In genomic region chr17:7572588-7573323, GRCh38 we compare ENCODE assay signal across 1 cellular context.
TF ChIP-seq lines count a peak whose summit lies in the region.

No MANE protein-coding gene starts in this region.

TF ChIP-seq in HepG2, 621 proteins besides CTCF, POLR2A, EP300 and RAD21 (continued from another document and continues in another):
- TF ChIP-seq ZNF776 (CRISPR knock-in tag; IDR thresholded peaks at IDR 0.05) (peak; percentile 61; the same call in 1 of the 2 replicates), ZNF605 (CRISPR knock-in tag; IDR thresholded peaks at IDR 0.05) (peak; percentile 93), MED13 (CRISPR knock-in tag; IDR thresholded peaks at IDR 0.05) (peak; percentile 60; the same call in 1 of the 2 replicates), ELF3 (CRISPR knock-in tag; IDR thresholded peaks at IDR 0.05) (no peak; the same call in 1 of the 2 replicates), E2F5 (CRISPR knock-in tag; conservative IDR thresholded peaks at IDR 0.05) (peak; percentile 74; the same call in 1 of the 2 replicates), YEATS2 (CRISPR knock-in tag; IDR thresholded peaks at IDR 0.05; ENCODE audit: borderline replicate concordance) (no peak; the same call in 1 of the 2 replicates), ZNF432 (CRISPR knock-in tag; IDR thresholded peaks at IDR 0.05; ENCODE audit: borderline replicate concordance) (no peak), HOXA3 (CRISPR knock-in tag; IDR thresholded peaks at IDR 0.05) (no peak), ZNF615 (CRISPR knock-in tag; IDR thresholded peaks at IDR 0.05; ENCODE audit: borderline replicate concordance) (peak; percentile 94; the same call in 1 of the 2 replicates), RFX5 (IDR thresholded peaks at IDR 0.05; ENCODE audit: low read depth, low read length) (0 out of 2 replicates have a peak, but pooled peaks have one; percentile 55), ZFAT (CRISPR knock-in tag; conservative IDR thresholded peaks at IDR 0.05) (no peak), ZNF446 (CRISPR knock-in tag; IDR thresholded peaks at IDR 0.05) (peak; percentile 56; the same call in 1 of the 2 replicates), PAX8 (CRISPR knock-in tag; IDR thresholded peaks at IDR 0.05; ENCODE audit: borderline replicate concordance) (peak; percentile 87; the same call in 1 of the 2 replicates), MBNL3 (CRISPR knock-in tag; conservative IDR thresholded peaks at IDR 0.05) (peak; percentile 80; the same call in 1 of the 2 replicates), ZNF564 (CRISPR knock-in tag; IDR thresholded peaks at IDR 0.05) (no peak; the same call in 1 of the 2 replicates), ZNF282 (IDR thresholded peaks at IDR 0.05; ENCODE audit: partially characterized antibody) (no peak), SP5 (CRISPR knock-in tag; IDR thresholded peaks at IDR 0.05; ENCODE audit: borderline replicate concordance, low read depth) (peak; percentile 66; the same call in 1 of the 2 replicates), MTF2 (CRISPR knock-in tag; IDR thresholded peaks at IDR 0.05; ENCODE audit: borderline replicate concordance) (no peak), ZMYM4 (CRISPR knock-in tag; IDR thresholded peaks at IDR 0.05) (peak; percentile 49; the same call in 1 of the 2 replicates), GTF2F1 (IDR thresholded peaks at IDR 0.05; ENCODE audit: low read length) (peak; percentile 92), ZNF652 (CRISPR knock-in tag; IDR thresholded peaks at IDR 0.05; ENCODE audit: borderline replicate concordance, low read depth) (peak; percentile 11; the same call in 1 of the 2 replicates), PBX2 (CRISPR knock-in tag; IDR thresholded peaks at IDR 0.05) (peak; percentile 99), FOXM1 (CRISPR knock-in tag; IDR thresholded peaks at IDR 0.05) (0 out of 2 replicates have a peak, but pooled peaks have one; percentile 32), TCF12 (IDR thresholded peaks at IDR 0.05) (no peak), TCF12 (CRISPR knock-in tag; IDR thresholded peaks at IDR 0.05) (peak; percentile 84), SUZ12 (IDR thresholded peaks at IDR 0.05; ENCODE audit: low read depth, low read length) (no peak), RFXAP (CRISPR knock-in tag; IDR thresholded peaks at IDR 0.05; ENCODE audit: borderline replicate concordance) (peak; percentile 92; the same call in 1 of the 2 replicates), PITX1 (CRISPR knock-in tag; IDR thresholded peaks at IDR 0.05) (0 out of 2 replicates have a peak, but pooled peaks have one; percentile 19), MBD4 (IDR thresholded peaks at IDR 0.05; ENCODE audit: borderline replicate concordance, low read length) (no peak), SOX6 (IDR thresholded peaks at IDR 0.05) (no peak), SOX6 (CRISPR knock-in tag; IDR thresholded peaks at IDR 0.05) (peak; percentile 69; the same call in 1 of the 2 replicates), NFIC (IDR thresholded peaks at IDR 0.05; ENCODE audit: low read length) (0 out of 2 replicates have a peak, but pooled peaks have one; percentile 24), CENPX (CRISPR knock-in tag; IDR thresholded peaks at IDR 0.05) (no peak), ZNF292 (CRISPR knock-in tag; IDR thresholded peaks at IDR 0.05; ENCODE audit: borderline replicate concordance, low read depth) (no peak), HCFC1 (IDR thresholded peaks at IDR 0.05; ENCODE audit: low read depth, low read length) (peak; percentile 5; the same call in 1 of the 2 replicates), FOXA3 (CRISPR knock-in tag; IDR thresholded peaks at IDR 0.05) (0 out of 2 replicates have a peak, but pooled peaks have one; percentile 41), ZNF674 (CRISPR knock-in tag; IDR thresholded peaks at IDR 0.05; ENCODE audit: low read depth) (0 out of 2 replicates have a peak, but pooled peaks have one; percentile 65), ZNF747 (CRISPR knock-in tag; IDR thresholded peaks at IDR 0.05; ENCODE audit: borderline replicate concordance) (peak; percentile 97), NFIB (CRISPR knock-in tag; IDR thresholded peaks at IDR 0.05; ENCODE audit: borderline replicate concordance) (no peak), ZNF101 (CRISPR knock-in tag; IDR thresholded peaks at IDR 0.05; ENCODE audit: borderline replicate concordance, low read depth) (0 out of 2 replicates have a peak, but pooled peaks have one; percentile 64), KDM5B (CRISPR knock-in tag; IDR thresholded peaks at IDR 0.05; ENCODE audit: borderline replicate concordance) (peak; percentile 36; the same call in 1 of the 2 replicates), KDM6A (CRISPR knock-in tag; IDR thresholded peaks at IDR 0.05; ENCODE audit: low read depth) (no peak), RXRA (CRISPR knock-in tag; IDR thresholded peaks at IDR 0.05) (peak; percentile 33; the same call in 1 of the 2 replicates), RERE (CRISPR knock-in tag; IDR thresholded peaks at IDR 0.05; ENCODE audit: low read depth) (no peak), HDAC2 (CRISPR knock-in tag; IDR thresholded peaks at IDR 0.05) (0 out of 2 replicates have a peak, but pooled peaks have one; percentile 4), ZNF607 (CRISPR knock-in tag; IDR thresholded peaks at IDR 0.05; ENCODE audit: borderline replicate concordance) (peak; percentile 65; the same call in 1 of the 2 replicates), ZBTB43 (CRISPR knock-in tag; conservative IDR thresholded peaks at IDR 0.05) (peak; percentile 14; the same call in 1 of the 2 replicates)
- TF ChIP-seq, protein P1, sequence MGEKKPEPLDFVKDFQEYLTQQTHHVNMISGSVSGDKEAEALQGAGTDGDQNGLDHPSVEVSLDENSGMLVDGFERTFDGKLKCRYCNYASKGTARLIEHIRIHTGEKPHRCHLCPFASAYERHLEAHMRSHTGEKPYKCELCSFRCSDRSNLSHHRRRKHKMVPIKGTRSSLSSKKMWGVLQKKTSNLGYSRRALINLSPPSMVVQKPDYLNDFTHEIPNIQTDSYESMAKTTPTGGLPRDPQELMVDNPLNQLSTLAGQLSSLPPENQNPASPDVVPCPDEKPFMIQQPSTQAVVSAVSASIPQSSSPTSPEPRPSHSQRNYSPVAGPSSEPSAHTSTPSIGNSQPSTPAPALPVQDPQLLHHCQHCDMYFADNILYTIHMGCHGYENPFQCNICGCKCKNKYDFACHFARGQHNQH (CRISPR knock-in tag; IDR thresholded peaks at IDR 0.05): peak; percentile 14; the same call in 1 of the 2 replicates
- TF ChIP-seq, protein P2, sequence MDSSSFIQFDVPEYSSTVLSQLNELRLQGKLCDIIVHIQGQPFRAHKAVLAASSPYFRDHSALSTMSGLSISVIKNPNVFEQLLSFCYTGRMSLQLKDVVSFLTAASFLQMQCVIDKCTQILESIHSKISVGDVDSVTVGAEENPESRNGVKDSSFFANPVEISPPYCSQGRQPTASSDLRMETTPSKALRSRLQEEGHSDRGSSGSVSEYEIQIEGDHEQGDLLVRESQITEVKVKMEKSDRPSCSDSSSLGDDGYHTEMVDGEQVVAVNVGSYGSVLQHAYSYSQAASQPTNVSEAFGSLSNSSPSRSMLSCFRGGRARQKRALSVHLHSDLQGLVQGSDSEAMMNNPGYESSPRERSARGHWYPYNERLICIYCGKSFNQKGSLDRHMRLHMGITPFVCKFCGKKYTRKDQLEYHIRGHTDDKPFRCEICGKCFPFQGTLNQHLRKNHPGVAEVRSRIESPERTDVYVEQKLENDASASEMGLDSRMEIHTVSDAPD (CRISPR knock-in tag; IDR thresholded peaks at IDR 0.05): no peak
- TF ChIP-seq, protein P3, sequence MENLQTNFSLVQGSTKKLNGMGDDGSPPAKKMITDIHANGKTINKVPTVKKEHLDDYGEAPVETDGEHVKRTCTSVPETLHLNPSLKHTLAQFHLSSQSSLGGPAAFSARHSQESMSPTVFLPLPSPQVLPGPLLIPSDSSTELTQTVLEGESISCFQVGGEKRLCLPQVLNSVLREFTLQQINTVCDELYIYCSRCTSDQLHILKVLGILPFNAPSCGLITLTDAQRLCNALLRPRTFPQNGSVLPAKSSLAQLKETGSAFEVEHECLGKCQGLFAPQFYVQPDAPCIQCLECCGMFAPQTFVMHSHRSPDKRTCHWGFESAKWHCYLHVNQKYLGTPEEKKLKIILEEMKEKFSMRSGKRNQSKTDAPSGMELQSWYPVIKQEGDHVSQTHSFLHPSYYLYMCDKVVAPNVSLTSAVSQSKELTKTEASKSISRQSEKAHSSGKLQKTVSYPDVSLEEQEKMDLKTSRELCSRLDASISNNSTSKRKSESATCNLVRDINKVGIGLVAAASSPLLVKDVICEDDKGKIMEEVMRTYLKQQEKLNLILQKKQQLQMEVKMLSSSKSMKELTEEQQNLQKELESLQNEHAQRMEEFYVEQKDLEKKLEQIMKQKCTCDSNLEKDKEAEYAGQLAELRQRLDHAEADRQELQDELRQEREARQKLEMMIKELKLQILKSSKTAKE (CRISPR knock-in tag; IDR thresholded peaks at IDR 0.05; ENCODE audit: borderline replicate concordance): peak; percentile 55
- TF ChIP-seq, protein P4, sequence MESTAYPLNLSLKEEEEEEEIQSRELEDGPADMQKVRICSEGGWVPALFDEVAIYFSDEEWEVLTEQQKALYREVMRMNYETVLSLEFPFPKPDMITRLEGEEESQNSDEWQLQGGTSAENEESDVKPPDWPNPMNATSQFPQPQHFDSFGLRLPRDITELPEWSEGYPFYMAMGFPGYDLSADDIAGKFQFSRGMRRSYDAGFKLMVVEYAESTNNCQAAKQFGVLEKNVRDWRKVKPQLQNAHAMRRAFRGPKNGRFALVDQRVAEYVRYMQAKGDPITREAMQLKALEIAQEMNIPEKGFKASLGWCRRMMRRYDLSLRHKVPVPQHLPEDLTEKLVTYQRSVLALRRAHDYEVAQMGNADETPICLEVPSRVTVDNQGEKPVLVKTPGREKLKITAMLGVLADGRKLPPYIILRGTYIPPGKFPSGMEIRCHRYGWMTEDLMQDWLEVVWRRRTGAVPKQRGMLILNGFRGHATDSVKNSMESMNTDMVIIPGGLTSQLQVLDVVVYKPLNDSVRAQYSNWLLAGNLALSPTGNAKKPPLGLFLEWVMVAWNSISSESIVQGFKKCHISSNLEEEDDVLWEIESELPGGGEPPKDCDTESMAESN (CRISPR knock-in tag; conservative IDR thresholded peaks at IDR 0.05): no peak
- TF ChIP-seq, protein P5, sequence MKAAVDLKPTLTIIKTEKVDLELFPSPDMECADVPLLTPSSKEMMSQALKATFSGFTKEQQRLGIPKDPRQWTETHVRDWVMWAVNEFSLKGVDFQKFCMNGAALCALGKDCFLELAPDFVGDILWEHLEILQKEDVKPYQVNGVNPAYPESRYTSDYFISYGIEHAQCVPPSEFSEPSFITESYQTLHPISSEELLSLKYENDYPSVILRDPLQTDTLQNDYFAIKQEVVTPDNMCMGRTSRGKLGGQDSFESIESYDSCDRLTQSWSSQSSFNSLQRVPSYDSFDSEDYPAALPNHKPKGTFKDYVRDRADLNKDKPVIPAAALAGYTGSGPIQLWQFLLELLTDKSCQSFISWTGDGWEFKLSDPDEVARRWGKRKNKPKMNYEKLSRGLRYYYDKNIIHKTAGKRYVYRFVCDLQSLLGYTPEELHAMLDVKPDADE (CRISPR knock-in tag; IDR thresholded peaks at IDR 0.05): peak; percentile 12; the same call in 1 of the 2 replicates
